Comparison of ENCODE assay signal across 8 cellular contexts in genomic region chr17:19346351-19347255, GRCh38. TPM values are rescaled to one million over a fixed set of nuclear protein-coding genes. Genes with fewer than 3 reads are reported as not detected.
DNase-seq lines count a peak whose midpoint lies in the region; ATAC-seq and TF ChIP-seq lines count a peak whose summit lies in the region.

No MANE protein-coding gene starts in this region.

- no peak overlapping the region for H3K4me3 ChIP-seq in cardiac fibroblast (replicated peaks in 1 of 2; ENCODE audit: low read depth in 2 of 2, low read length in 2 of 2)
- no peak overlapping the region for H3K4me3 ChIP-seq in right lobe of liver
- H3K4me3 ChIP-seq in upper lobe of right lung, result no peak overlapping the region

- DNase-seq in AG08396 (ENCODE audit: low spot score) (peak; percentile 67), M059J (ENCODE audit: low read depth) (peak; percentile 86), cardiac fibroblast (ENCODE audit: low read depth in 2 of 2) (peak; percentile 85 to 94), right lobe of liver (peak; percentile 51 to 71 (median 62)), upper lobe of right lung (peak; percentile 47), OCI-M2 (lab: John Stamatoyannopoulos, UW; ENCODE audit: unreplicated experiment) (no peak)

- no peaks in the 10 kb centered on the region for H3K36me3 ChIP-seq in right lobe of liver
- H3K36me3 ChIP-seq in upper lobe of right lung, result no peaks in the 10 kb centered on the region

- WGBS in right lobe of liver (ENCODE audit: insufficient coverage, low coverage, low lambda C conversion rate, missing lambda C conversion rate), result 31% methylated on average over 10 of the region's 19 CpGs

- TF ChIP-seq POLR2A in right lobe of liver (IDR thresholded peaks at IDR 0.05), result no peak

- H3K27ac ChIP-seq in right lobe of liver, result peak overlapping the region; percentile 33 to 88 (median 82)
- peak overlapping the region; percentile 17 for H3K27ac ChIP-seq in upper lobe of right lung

- no peaks in the 10 kb centered on the region for H3K27me3 ChIP-seq in right lobe of liver
- H3K27me3 ChIP-seq in upper lobe of right lung, result no peaks in the 10 kb centered on the region

- TF ChIP-seq CTCF in cardiac fibroblast (IDR thresholded peaks at IDR 0.05; ENCODE audit: low read depth, low read length) (no peak), right lobe of liver (IDR thresholded peaks at IDR 0.05) (no peak), upper lobe of right lung (IDR thresholded peaks at IDR 0.05) (no peak)

- H3K9me3 ChIP-seq in right lobe of liver, result no peaks in the 10 kb centered on the region
- H3K9me3 ChIP-seq in upper lobe of right lung, result no peaks in the 10 kb centered on the region

- intact Hi-C loops in right lobe of liver (cut with DNase I), result no loop called here
- intact Hi-C loops in upper lobe of right lung (cut with DNase I), result no loop called here

- peak; percentile 15 to 61 (median 32) for ATAC-seq in right lobe of liver
- ATAC-seq in upper lobe of right lung, result no peak
- ATAC-seq in GM19455 (IDR thresholded peaks at IDR 0.05; ENCODE audit: unreplicated experiment), result no peak
- ATAC-seq in HG03159 (IDR thresholded peaks at IDR 0.05; ENCODE audit: unreplicated experiment), result no peak

- peaks cover 0 to 62% (median 35%) of the 10 kb centered on the region in 4 donors for H3K4me1 ChIP-seq in right lobe of liver
- peaks cover 4% of the 10 kb centered on the region for H3K4me1 ChIP-seq in upper lobe of right lung

RNA-seq across cellular contexts. Expression of gene B9D1, which starts 15.9 kb away (rescaled TPM):
- 20.6 and 31.7 TPM in 2 replicates for total RNA-seq in M059J (2014; rRNA removed; shearing (Covaris generic))
- total RNA-seq in right lobe of liver (10 to 100 TPM in 2 of 6 experiments, 1 to 10 TPM in 4; 2.3 to 27.9 (median 5.7) TPM), upper lobe of right lung (9.9 TPM)

RNA-seq across cellular contexts. Expression of gene MAPK7, which starts 31.7 kb away (rescaled TPM):
- total RNA-seq in M059J (2014; rRNA removed; shearing (Covaris generic)), result 13.8 and 25.3 TPM in 2 replicates
- 1 to 10 TPM; 5.7 to 9.2 (median 6.7) TPM for total RNA-seq in right lobe of liver
- 25.7 TPM for total RNA-seq in upper lobe of right lung

RNA-seq across cellular contexts. Expression of gene MFAP4, which starts 40.4 kb away (rescaled TPM):
- total RNA-seq in M059J (2014; rRNA removed; shearing (Covaris generic)), result 0.07 TPM in 1 of 2 replicates, not detected in the other
- 10 to 100 TPM in 2 of 6 experiments, 1 to 10 TPM in 4; 2.3 to 12.0 (median 6.5) TPM for total RNA-seq in right lobe of liver
- total RNA-seq in upper lobe of right lung, result 270 TPM

Comparison
In these comparisons a context has a peak if more than half of its experiments do, and no peak if none do; other contexts are left out.
1. ATAC-seq: peak in right lobe of liver (4 of 4); none in upper lobe of right lung (single experiment), GM19455 (single experiment) and HG03159 (single experiment).
2. RNA of gene MFAP4, which starts 40.4 kb away (total RNA-seq): 270 TPM in upper lobe of right lung (single experiment); 2.3 to 12.0 TPM in right lobe of liver and 0.07 TPM in M059J; every median in the first group is over 10 times any median in the second.